In the genomic region with DNA sequence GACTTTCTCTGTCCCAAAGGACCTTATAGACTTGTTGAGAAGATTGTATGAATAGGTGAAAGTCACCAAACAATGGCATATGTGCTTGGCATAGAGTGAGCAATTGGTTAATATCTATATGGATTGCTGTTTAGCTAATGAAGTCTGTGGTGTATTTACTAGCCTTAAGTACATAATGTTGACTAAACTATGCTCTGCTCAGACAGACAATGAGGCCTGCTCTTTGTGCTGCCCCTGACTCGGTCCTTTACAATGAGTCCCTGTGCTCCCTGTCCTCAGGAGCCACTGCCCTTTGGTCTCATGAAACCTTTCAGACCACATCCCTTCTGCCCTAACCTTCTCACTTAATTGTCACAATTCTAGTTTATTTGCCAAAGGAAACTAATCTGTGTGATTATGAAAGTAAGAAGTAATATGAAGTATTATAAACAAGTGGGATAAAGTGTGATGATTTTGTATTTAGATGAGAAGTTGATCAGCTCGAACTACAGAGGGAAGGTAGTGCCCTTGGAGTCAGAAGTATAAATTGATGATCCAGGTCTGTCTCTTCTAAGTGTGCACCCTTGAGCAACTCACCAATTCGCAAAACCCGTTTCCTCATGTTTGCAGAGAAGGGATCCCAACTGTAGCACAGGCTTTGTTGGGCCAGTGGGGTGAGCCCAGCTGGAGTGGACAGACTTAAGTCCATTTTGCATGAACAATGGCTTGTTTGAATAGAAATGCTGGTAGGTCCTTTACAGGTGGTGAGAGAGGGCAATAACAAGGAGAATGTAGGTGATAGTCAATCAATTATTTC, we compare ENCODE assay signal across 1 cellular context.
TF ChIP-seq lines count a peak whose summit lies in the region.

No MANE protein-coding gene starts in this region.

TF ChIP-seq in HepG2, 621 proteins besides CTCF, POLR2A, EP300 and RAD21 (continued from another document):
- TF ChIP-seq, protein P1, sequence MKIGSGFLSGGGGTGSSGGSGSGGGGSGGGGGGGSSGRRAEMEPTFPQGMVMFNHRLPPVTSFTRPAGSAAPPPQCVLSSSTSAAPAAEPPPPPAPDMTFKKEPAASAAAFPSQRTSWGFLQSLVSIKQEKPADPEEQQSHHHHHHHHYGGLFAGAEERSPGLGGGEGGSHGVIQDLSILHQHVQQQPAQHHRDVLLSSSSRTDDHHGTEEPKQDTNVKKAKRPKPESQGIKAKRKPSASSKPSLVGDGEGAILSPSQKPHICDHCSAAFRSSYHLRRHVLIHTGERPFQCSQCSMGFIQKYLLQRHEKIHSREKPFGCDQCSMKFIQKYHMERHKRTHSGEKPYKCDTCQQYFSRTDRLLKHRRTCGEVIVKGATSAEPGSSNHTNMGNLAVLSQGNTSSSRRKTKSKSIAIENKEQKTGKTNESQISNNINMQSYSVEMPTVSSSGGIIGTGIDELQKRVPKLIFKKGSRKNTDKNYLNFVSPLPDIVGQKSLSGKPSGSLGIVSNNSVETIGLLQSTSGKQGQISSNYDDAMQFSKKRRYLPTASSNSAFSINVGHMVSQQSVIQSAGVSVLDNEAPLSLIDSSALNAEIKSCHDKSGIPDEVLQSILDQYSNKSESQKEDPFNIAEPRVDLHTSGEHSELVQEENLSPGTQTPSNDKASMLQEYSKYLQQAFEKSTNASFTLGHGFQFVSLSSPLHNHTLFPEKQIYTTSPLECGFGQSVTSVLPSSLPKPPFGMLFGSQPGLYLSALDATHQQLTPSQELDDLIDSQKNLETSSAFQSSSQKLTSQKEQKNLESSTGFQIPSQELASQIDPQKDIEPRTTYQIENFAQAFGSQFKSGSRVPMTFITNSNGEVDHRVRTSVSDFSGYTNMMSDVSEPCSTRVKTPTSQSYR (CRISPR knock-in tag; IDR thresholded peaks at IDR 0.05; ENCODE audit: borderline replicate concordance), result 0 out of 2 replicates have a peak, but pooled peaks have one; percentile 4
- TF ChIP-seq ELF3 (CRISPR knock-in tag; IDR thresholded peaks at IDR 0.05), result peak; percentile 83; the same call in 1 of the 2 replicates
- TF ChIP-seq, protein P2, sequence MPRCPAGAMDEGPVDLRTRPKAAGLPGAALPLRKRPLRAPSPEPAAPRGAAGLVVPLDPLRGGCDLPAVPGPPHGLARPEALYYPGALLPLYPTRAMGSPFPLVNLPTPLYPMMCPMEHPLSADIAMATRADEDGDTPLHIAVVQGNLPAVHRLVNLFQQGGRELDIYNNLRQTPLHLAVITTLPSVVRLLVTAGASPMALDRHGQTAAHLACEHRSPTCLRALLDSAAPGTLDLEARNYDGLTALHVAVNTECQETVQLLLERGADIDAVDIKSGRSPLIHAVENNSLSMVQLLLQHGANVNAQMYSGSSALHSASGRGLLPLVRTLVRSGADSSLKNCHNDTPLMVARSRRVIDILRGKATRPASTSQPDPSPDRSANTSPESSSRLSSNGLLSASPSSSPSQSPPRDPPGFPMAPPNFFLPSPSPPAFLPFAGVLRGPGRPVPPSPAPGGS (CRISPR knock-in tag; IDR thresholded peaks at IDR 0.05), result peak; percentile 52; the same call in 1 of the 2 replicates
- TF ChIP-seq MIER2 (CRISPR knock-in tag; IDR thresholded peaks at IDR 0.05), result no peak
- TF ChIP-seq NCOA2 (CRISPR knock-in tag; IDR thresholded peaks at IDR 0.05), result peak; percentile 98
- 0 out of 2 replicates have a peak, but pooled peaks have one; percentile 64 for TF ChIP-seq ZSCAN29 (CRISPR knock-in tag; conservative IDR thresholded peaks at IDR 0.05)
- TF ChIP-seq, protein P3, sequence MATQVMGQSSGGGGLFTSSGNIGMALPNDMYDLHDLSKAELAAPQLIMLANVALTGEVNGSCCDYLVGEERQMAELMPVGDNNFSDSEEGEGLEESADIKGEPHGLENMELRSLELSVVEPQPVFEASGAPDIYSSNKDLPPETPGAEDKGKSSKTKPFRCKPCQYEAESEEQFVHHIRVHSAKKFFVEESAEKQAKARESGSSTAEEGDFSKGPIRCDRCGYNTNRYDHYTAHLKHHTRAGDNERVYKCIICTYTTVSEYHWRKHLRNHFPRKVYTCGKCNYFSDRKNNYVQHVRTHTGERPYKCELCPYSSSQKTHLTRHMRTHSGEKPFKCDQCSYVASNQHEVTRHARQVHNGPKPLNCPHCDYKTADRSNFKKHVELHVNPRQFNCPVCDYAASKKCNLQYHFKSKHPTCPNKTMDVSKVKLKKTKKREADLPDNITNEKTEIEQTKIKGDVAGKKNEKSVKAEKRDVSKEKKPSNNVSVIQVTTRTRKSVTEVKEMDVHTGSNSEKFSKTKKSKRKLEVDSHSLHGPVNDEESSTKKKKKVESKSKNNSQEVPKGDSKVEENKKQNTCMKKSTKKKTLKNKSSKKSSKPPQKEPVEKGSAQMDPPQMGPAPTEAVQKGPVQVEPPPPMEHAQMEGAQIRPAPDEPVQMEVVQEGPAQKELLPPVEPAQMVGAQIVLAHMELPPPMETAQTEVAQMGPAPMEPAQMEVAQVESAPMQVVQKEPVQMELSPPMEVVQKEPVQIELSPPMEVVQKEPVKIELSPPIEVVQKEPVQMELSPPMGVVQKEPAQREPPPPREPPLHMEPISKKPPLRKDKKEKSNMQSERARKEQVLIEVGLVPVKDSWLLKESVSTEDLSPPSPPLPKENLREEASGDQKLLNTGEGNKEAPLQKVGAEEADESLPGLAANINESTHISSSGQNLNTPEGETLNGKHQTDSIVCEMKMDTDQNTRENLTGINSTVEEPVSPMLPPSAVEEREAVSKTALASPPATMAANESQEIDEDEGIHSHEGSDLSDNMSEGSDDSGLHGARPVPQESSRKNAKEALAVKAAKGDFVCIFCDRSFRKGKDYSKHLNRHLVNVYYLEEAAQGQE (IDR thresholded peaks at IDR 0.05; ENCODE audit: borderline replicate concordance in 1 of 2, low read depth in 1 of 2, low read length in 2 of 2), result peak in 1 of 2 experiments; percentile 76; a peak in 2 of 4 replicates
- peak; percentile 100 for TF ChIP-seq SALL1 (CRISPR knock-in tag; IDR thresholded peaks at IDR 0.05)
- TF ChIP-seq TSC22D2 (CRISPR knock-in tag; IDR thresholded peaks at IDR 0.05; ENCODE audit: borderline replicate concordance), result no peak
- TF ChIP-seq KAT8 (CRISPR knock-in tag; IDR thresholded peaks at IDR 0.05), result peak; percentile 10
- no peak for TF ChIP-seq ZNF496 (CRISPR knock-in tag; IDR thresholded peaks at IDR 0.05; ENCODE audit: insufficient replicate concordance)
- TF ChIP-seq ZSCAN9 (CRISPR knock-in tag; IDR thresholded peaks at IDR 0.05; ENCODE audit: borderline replicate concordance), result peak; percentile 16; the same call in 1 of the 2 replicates
- TF ChIP-seq CREB1 (IDR thresholded peaks at IDR 0.05), result no peak
- peak; percentile 77 for TF ChIP-seq CREB1 (CRISPR knock-in tag; IDR thresholded peaks at IDR 0.05)
- no peak for TF ChIP-seq MTA3 (CRISPR knock-in tag; IDR thresholded peaks at IDR 0.05)
- peak; percentile 68 for TF ChIP-seq ZMYM3 (CRISPR knock-in tag; IDR thresholded peaks at IDR 0.05)
- no peak for TF ChIP-seq ZFYVE20 (CRISPR knock-in tag; IDR thresholded peaks at IDR 0.05; ENCODE audit: borderline replicate concordance, low read depth)
- TF ChIP-seq, protein P4, sequence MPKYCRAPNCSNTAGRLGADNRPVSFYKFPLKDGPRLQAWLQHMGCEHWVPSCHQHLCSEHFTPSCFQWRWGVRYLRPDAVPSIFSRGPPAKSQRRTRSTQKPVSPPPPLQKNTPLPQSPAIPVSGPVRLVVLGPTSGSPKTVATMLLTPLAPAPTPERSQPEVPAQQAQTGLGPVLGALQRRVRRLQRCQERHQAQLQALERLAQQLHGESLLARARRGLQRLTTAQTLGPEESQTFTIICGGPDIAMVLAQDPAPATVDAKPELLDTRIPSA (CRISPR knock-in tag; IDR thresholded peaks at IDR 0.05; ENCODE audit: borderline replicate concordance), result no peak
